Comparison of ENCODE assay signal across 10 cellular contexts in the genomic region with DNA sequence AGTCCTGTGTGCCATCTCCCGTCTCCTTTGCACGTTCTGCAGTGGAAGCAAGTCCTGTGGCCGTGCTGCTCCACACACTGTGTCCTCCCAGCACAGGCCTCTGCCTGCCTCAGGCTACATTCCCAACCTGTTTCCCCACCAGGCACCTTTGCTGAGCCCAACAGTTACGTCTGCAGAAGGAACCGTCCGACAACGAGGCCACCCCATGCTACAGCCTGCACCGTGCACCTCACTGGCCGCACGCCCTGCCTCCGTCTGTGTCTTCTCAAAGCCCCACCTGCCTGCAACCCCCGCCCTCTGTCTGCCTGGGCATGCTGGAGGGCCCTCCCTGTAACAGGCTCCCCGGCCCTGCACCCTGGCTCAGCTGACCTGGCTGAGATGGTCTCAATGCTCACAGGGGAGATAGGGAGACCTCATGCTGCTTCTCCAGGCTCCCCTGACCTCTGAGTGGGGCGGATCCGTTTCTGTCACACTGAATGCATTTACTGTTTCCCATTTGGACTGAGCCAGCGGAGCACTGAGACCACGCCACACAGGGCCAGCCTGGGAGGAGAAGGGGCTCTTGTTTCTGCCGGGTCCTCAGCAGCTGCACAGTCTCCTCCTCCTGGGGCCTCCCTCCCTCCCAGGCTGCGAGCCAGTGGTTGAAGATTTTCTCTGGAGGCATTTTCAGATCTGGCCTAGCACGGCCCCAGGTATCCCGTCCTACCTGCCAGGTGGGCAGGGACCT.
DNase-seq lines count a peak whose midpoint lies in the region; ATAC-seq and TF ChIP-seq lines count a peak whose summit lies in the region.
"Had no signal": no experiment of that assay in that cellular context is flagged by ENCODE, and none has a peak within 500 bp of the region (broad histone marks: within the 10 kb centered on the region; RNA-seq: fewer than 3 reads in every experiment).

No MANE protein-coding gene starts in this region.

- H3K36me3 ChIP-seq in gastrocnemius medialis, result no peaks in the 10 kb centered on the region
- H3K36me3 ChIP-seq: cardiac muscle cell had no signal

- intact Hi-C loops in gastrocnemius medialis (cut with DNase I; ENCODE audit: low total_unique reads), result loop anchor here (1.0 to 10.0 kb wide), 5 partner anchors 7 to 1108 kb away; partner anchors contain the start of genes DUSP28, FARP2, HDLBP and SEPTIN2

- peaks cover 31 to 44% of the 10 kb centered on the region in 2 donors for H3K4me1 ChIP-seq in gastrocnemius medialis

- in situ Hi-C loops in gastrocnemius medialis (cut with MboI; ENCODE audit: low sequenced_read_pairs in 4 of 4), result loop anchor here in 1 of 4 donors (25.0 kb wide), 1 partner anchor 188 kb away; the partner anchor contains the start of gene GPC1

- TF ChIP-seq POLR2A in gastrocnemius medialis (IDR thresholded peaks at IDR 0.05), result no peak

- H3K27ac ChIP-seq in gastrocnemius medialis, result peak overlapping the region; percentile 93 to 96 (median 95)
- H3K27ac ChIP-seq: cardiac muscle cell had no signal

- DNase-seq in ELF-1 (ENCODE audit: low read depth, low spot score) (peak; percentile 89), anterior cingulate cortex (lab: John Stamatoyannopoulos, UW) (peak in 31 of 58 donors; percentile 28 to 75 (median 55)), left kidney (ENCODE audit: low read depth, low spot score) (peak; percentile 75), gastrocnemius medialis (peak in 1 of 2 donors; percentile 17), NCI-H2029 (lab: John Stamatoyannopoulos, UW) (no peak), NCI-H2196 (lab: John Stamatoyannopoulos, UW; ENCODE audit: unreplicated experiment) (no peak), DMS 273 (lab: John Stamatoyannopoulos, UW; ENCODE audit: unreplicated experiment) (no peak)
- DNase-seq in effector CD8-positive, alpha-beta T cell (lab: John Stamatoyannopoulos, UW), result no peak
- DNase-seq: NCI-H1694 treated with DMSO at 0.1 percent for 48 hours had no signal

- H3K27me3 ChIP-seq in gastrocnemius medialis, result no peaks in the 10 kb centered on the region
- H3K27me3 ChIP-seq: cardiac muscle cell had no signal

- no peak overlapping the region for H3K4me3 ChIP-seq in gastrocnemius medialis
- H3K4me3 ChIP-seq: cardiac muscle cell had no signal

- TF ChIP-seq CTCF in gastrocnemius medialis (IDR thresholded peaks at IDR 0.05 in 4 of 5, conservative IDR thresholded peaks at IDR 0.05 in 1 of 5), result no peak

- no peaks in the 10 kb centered on the region for H3K9me3 ChIP-seq in gastrocnemius medialis

- no peak for ATAC-seq in gastrocnemius medialis

Comparison
In these comparisons a context has a peak if more than half of its experiments do, and no peak if none do; other contexts are left out.
1. DNase-seq: peak in ELF-1 (single experiment), anterior cingulate cortex (31 of 58) and left kidney (single experiment); none in effector CD8-positive, alpha-beta T cell (single experiment), NCI-H2029 (single experiment), NCI-H2196 (single experiment) and DMS 273 (single experiment).